Comparison of ENCODE assay signal across 24 cellular contexts in genomic region chr3:90036931-90037330, GRCh38.
"Had no signal": no experiment of that assay in that cellular context is flagged by ENCODE, and none has a peak within 500 bp of the region (broad histone marks: within the 10 kb centered on the region; RNA-seq: fewer than 3 reads in every experiment).

No MANE protein-coding gene starts in this region.

- H3K27me3 ChIP-seq: adrenal gland, Peyer's patch, SJSA1 had no signal

- H3K4me1 Mint-ChIP-seq: activated naive CD8-positive, alpha-beta T cell treated with anti-CD3 and anti-CD28 coated beads, Interleukin-2, amount 10 ng/mL, durations not matched to agents 7 days and 5 days had no signal

- DNase-seq: activated CD4-positive, alpha-beta T cell treated with anti-CD3 and anti-CD28 coated beads for 48 hours; activated CD4-positive, alpha-beta T cell treated with anti-CD3 and anti-CD28 coated beads, Interleukin-2, amount 50 U/mL, for 4 hours; activated CD4-positive, CD25-positive, alpha-beta regulatory T cell treated with anti-CD3 and anti-CD28 coated beads, Interleukin-2, amount 50 U/mL, for 72 hours; activated CD8-positive, alpha-beta memory T cell treated with anti-CD3 and anti-CD28 coated beads, Interleukin-2, amount 50 U/mL, for 48 hours; activated CD8-positive, alpha-beta T cell treated with anti-CD3 and anti-CD28 coated beads, Interleukin-2, amount 10 ng/mL, durations not matched to agents 7 days and 5 days; activated naive CD4-positive, alpha-beta T cell treated with anti-CD3 and anti-CD28 coated beads, Interleukin-2, amount 50 U/mL, for 16 hours; activated naive CD8-positive, alpha-beta T cell treated with anti-CD3 and anti-CD28 coated beads, Interleukin-2, amount 10 ng/mL, durations not matched to agents 7 days and 5 days; activated T-cell treated with anti-CD3 and anti-CD28 coated beads, Interleukin-2, amount 50 U/mL, for 1 hour; adrenal gland; anterior cingulate cortex; NCI-H1048; NCI-H1417 treated with DMSO at 0.1 percent for 48 hours; NCI-H1694; NCI-H2029; NCI-H2107; NCI-H2171 treated with DMSO at 0.1 percent for 48 hours; NCI-H226; NCI-H526; NCI-H774; Peyer's patch; SHP77 had no signal

- H3K4me3 ChIP-seq: adrenal gland, Peyer's patch, SJSA1 had no signal

- ATAC-seq: activated CD8-positive, alpha-beta T cell treated with anti-CD3 and anti-CD28 coated beads, Interleukin-2, amount 10 ng/mL, durations not matched to agents 7 days and 5 days; SK-N-SH treated with all-trans-retinoic acid at 6 μM for 48 hours had no signal

- H3K36me3 ChIP-seq: adrenal gland, Peyer's patch, SJSA1 had no signal

- H3K27ac Mint-ChIP-seq: activated CD8-positive, alpha-beta T cell treated with anti-CD3 and anti-CD28 coated beads, Interleukin-2, amount 10 ng/mL, durations not matched to agents 7 days and 5 days; T-helper 1 cell treated with Interleukin-12 subunit alpha and Interleukin-12 subunit beta and Interleukin-4 antibody, amounts not matched to agents 30 μg/mL and 1 μg/mL, for 36 hours had no signal

- H3K4me1 ChIP-seq: adrenal gland, Peyer's patch, SJSA1 had no signal

- H3K9me3 ChIP-seq: adrenal gland, Peyer's patch, SJSA1 had no signal

- H3K4me3 Mint-ChIP-seq: activated CD8-positive, alpha-beta T cell treated with anti-CD3 and anti-CD28 coated beads, Interleukin-2, amount 10 ng/mL, durations not matched to agents 7 days and 5 days; activated naive CD8-positive, alpha-beta T cell treated with anti-CD3 and anti-CD28 coated beads, Interleukin-2, amount 10 ng/mL, durations not matched to agents 7 days and 5 days; T-helper 1 cell treated with Interleukin-12 subunit alpha and Interleukin-12 subunit beta and Interleukin-4 antibody, amounts not matched to agents 30 μg/mL and 1 μg/mL, for 36 hours had no signal

- H3K27me3 Mint-ChIP-seq: activated naive CD8-positive, alpha-beta T cell treated with anti-CD3 and anti-CD28 coated beads, Interleukin-2, amount 10 ng/mL, durations not matched to agents 7 days and 5 days had no signal

- H3K36me3 Mint-ChIP-seq: activated naive CD8-positive, alpha-beta T cell treated with anti-CD3 and anti-CD28 coated beads, Interleukin-2, amount 10 ng/mL, durations not matched to agents 7 days and 5 days had no signal

- H3K27ac ChIP-seq: adrenal gland, Peyer's patch, SJSA1 had no signal
